Comparison of ENCODE assay signal across 24 cellular contexts in the genomic region with DNA sequence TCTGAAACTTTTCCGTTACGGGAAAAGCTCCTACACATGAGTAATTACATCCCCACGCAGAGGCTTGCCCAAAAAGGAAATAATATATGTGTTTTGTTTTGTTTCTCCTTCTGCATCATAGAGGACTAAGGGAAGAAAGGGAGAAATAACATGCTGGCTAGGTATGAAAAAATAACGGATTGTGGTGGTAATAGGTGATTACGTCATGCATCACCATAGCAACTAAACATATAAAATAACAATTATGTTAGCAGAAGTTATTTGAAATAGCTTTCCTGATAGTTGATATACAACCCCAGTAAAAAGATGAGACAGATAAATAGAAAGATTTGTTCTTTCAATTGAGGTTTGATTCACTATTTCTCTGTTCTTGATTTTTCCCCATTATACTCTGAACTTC.
DNase-seq lines count a peak whose midpoint lies in the region; ATAC-seq, FAIRE-seq and TF ChIP-seq lines count a peak whose summit lies in the region.
"Had no signal": no experiment of that assay in that cellular context is flagged by ENCODE, and none has a peak within 500 bp of the region (broad histone marks: within the 10 kb centered on the region; RNA-seq: fewer than 3 reads in every experiment).

No MANE protein-coding gene starts in this region.

- H3K4me3 ChIP-seq in GM12878 (no peak overlapping the region), parathyroid adenoma (ENCODE audit: low read depth, low read length) (no peak overlapping the region)
- H3K4me3 ChIP-seq: psoas muscle, transverse colon had no signal

- no peak overlapping the region for H3K4me2 ChIP-seq in GM12878 (ENCODE audit: control insufficient read depth, insufficient read depth)
- no peak overlapping the region for H3K4me2 ChIP-seq in parathyroid adenoma (ENCODE audit: low read length)

- H2AFZ ChIP-seq in GM12878 (ENCODE audit: control insufficient read depth, low read depth, low read length) (no peak overlapping the region), parathyroid adenoma (peak overlapping the region; percentile 5)

- TF ChIP-seq POLR2A in GM12878 (IDR thresholded peaks at IDR 0.05; ENCODE audit: low read depth, low read length), result no peak

- peak; percentile 7 for DNase-seq in COLO829 (ENCODE audit: low spot score)
- peak; percentile 21 for DNase-seq in HFFc6
- no peak for DNase-seq in GM12878 (ENCODE audit: low read depth, low spot score)
- no peak for DNase-seq in iPS-NIHi7 (ENCODE audit: extremely low spot score)
- no peak for DNase-seq in NCI-H748 (lab: John Stamatoyannopoulos, UW; ENCODE audit: unreplicated experiment)
- no peak for DNase-seq in activated CD8-positive, alpha-beta memory T cell treated with anti-CD3 and anti-CD28 coated beads for 24 hours
- no peak for DNase-seq in NCI-H1436 (lab: John Stamatoyannopoulos, UW)
- DNase-seq: activated CD4-positive, CD25-positive, alpha-beta regulatory T cell treated with anti-CD3 and anti-CD28 coated beads, Interleukin-2, amount 50 U/mL, for 72 hours; activated naive CD4-positive, alpha-beta T cell treated with anti-CD3 and anti-CD28 coated beads, Interleukin-2, amount 10 ng/mL, durations not matched to agents 7 days and 5 days; activated T-cell treated with anti-CD3 and anti-CD28 coated beads, Interleukin-2, amount 50 U/mL, for 48 hours; anterior cingulate cortex; BE2C; Caco-2; left cardiac atrium; NCI-H187; NCI-H446; psoas muscle; stimulated activated CD4-positive, alpha-beta T cell treated with anti-CD3 and anti-CD28 coated beads, Interleukin-4, amount 100 ng/mL, for 1 hour; SW 1271; transverse colon had no signal

- BruUV-seq in GM12878 (replicated peaks; lab: Mats Ljungman, UMichigan), result no TSS peak

- H3K36me3 ChIP-seq in GM12878 (ENCODE audit: control insufficient read depth in 2 of 2, insufficient read depth in 2 of 2, low read length in 1 of 2), result no peaks in the 10 kb centered on the region
- no peaks in the 10 kb centered on the region for H3K36me3 ChIP-seq in parathyroid adenoma (ENCODE audit: control insufficient read depth, insufficient read depth, low read length)
- H3K36me3 ChIP-seq: BE2C, transverse colon had no signal

- no peaks in the 10 kb centered on the region for H3K27me3 ChIP-seq in GM12878 (replicated peaks in 1 of 2; ENCODE audit: control insufficient read depth in 2 of 2, insufficient read depth in 2 of 2, low read length in 1 of 2)
- no peaks in the 10 kb centered on the region for H3K27me3 ChIP-seq in parathyroid adenoma (ENCODE audit: control insufficient read depth, insufficient read depth, low read length)
- H3K27me3 ChIP-seq: BE2C, transverse colon had no signal

- no peaks in the 10 kb centered on the region for H3K36me3 Mint-ChIP-seq in HFFc6 (ENCODE audit: low read depth)
- H3K36me3 Mint-ChIP-seq: activated naive CD4-positive, alpha-beta T cell treated with anti-CD3 and anti-CD28 coated beads, Interleukin-2, amount 10 ng/mL, durations not matched to agents 7 days and 5 days had no signal

- H3K4me1 ChIP-seq in GM12878 (ENCODE audit: control insufficient read depth, insufficient read depth, low read length), result no peaks in the 10 kb centered on the region
- no peaks in the 10 kb centered on the region for H3K4me1 ChIP-seq in parathyroid adenoma
- H3K4me1 ChIP-seq: BE2C, Caco-2, psoas muscle, transverse colon had no signal

- no peak for TF ChIP-seq RAD21 in GM12878 (IDR thresholded peaks at IDR 0.05; ENCODE audit: insufficient read depth, low read depth, low read length)

- ATAC-seq in GM12878, result no peak
- ATAC-seq: left cardiac atrium, psoas muscle had no signal

- peaks cover 12% of the 10 kb centered on the region; the same call in 1 of the 2 replicates for H3K9me3 Mint-ChIP-seq in HFFc6
- H3K9me3 Mint-ChIP-seq: activated naive CD4-positive, alpha-beta T cell treated with anti-CD3 and anti-CD28 coated beads, Interleukin-2, amount 10 ng/mL, durations not matched to agents 7 days and 5 days; neural crest cell; stimulated activated naive CD8-positive, alpha-beta T cell treated with anti-CD3 and anti-CD28 coated beads, Interleukin-15, Interleukin-2, amounts not matched to agents 100 ng/mL and 50 ng/mL, for 24 hours had no signal

- TF ChIP-seq EP300 in GM12878 (IDR thresholded peaks at IDR 0.05; ENCODE audit: borderline replicate concordance in 1 of 2, control insufficient read depth in 1 of 2, low read depth in 2 of 2, low read length in 2 of 2), result no peak

- WGBS in GM12878 (ENCODE audit: insufficient coverage, insufficient replicate concordance, low lambda C conversion rate, missing lambda C conversion rate), result 30% methylated on average over 5 of the region's 5 CpGs

- intact Hi-C loops in GM12878 (cut with micrococcal nuclease; ENCODE audit: unreplicated experiment), result no loop called here

- SMC1A ChIA-PET in GM12878 (lab: Charles Lee; ENCODE audit: uncharacterized antibody, unreplicated experiment), result no interaction called here

- no peak for TF ChIP-seq CTCF in HFFc6 (IDR thresholded peaks at IDR 0.05)
- TF ChIP-seq CTCF in GM12878 (IDR thresholded peaks at IDR 0.05 in 2 of 3, conservative IDR thresholded peaks at IDR 0.05 in 1 of 3; ENCODE audit: control insufficient read depth in 2 of 3, extremely low read depth in 1 of 3, insufficient read depth in 1 of 3, low read depth in 3 of 3, low read length in 3 of 3), result no peak
- no peak for TF ChIP-seq CTCF in parathyroid adenoma (IDR thresholded peaks at IDR 0.05)

- H3K79me2 ChIP-seq in GM12878 (ENCODE audit: control insufficient read depth, insufficient read depth, low read length) (no peaks in the 10 kb centered on the region), parathyroid adenoma (no peaks in the 10 kb centered on the region)

- no peaks in the 10 kb centered on the region for H3K4me1 Mint-ChIP-seq in HFFc6 (ENCODE audit: low read depth)
- H3K4me1 Mint-ChIP-seq: activated naive CD4-positive, alpha-beta T cell treated with anti-CD3 and anti-CD28 coated beads, Interleukin-2, amount 10 ng/mL, durations not matched to agents 7 days and 5 days; central memory CD8-positive, alpha-beta T cell; neural crest cell had no signal

- no peak overlapping the region for H3K9ac ChIP-seq in GM12878 (ENCODE audit: control insufficient read depth, insufficient read depth, low read length)
- H3K9ac ChIP-seq in parathyroid adenoma, result no peak overlapping the region

- peak overlapping the region; percentile 78; the same call in 1 of the 2 replicates for H3K4me3 Mint-ChIP-seq in HFFc6
- H3K4me3 Mint-ChIP-seq: activated naive CD4-positive, alpha-beta T cell treated with anti-CD3 and anti-CD28 coated beads, Interleukin-2, amount 10 ng/mL, durations not matched to agents 7 days and 5 days; central memory CD8-positive, alpha-beta T cell; neural crest cell; stimulated activated naive CD8-positive, alpha-beta T cell treated with anti-CD3 and anti-CD28 coated beads, Interleukin-15, Interleukin-2, amounts not matched to agents 100 ng/mL and 50 ng/mL, for 24 hours had no signal

- H3K27ac Mint-ChIP-seq in HFFc6, result peak overlapping the region; percentile 75
- H3K27ac Mint-ChIP-seq: activated naive CD4-positive, alpha-beta T cell treated with anti-CD3 and anti-CD28 coated beads, Interleukin-2, amount 10 ng/mL, durations not matched to agents 7 days and 5 days; stimulated activated naive CD8-positive, alpha-beta T cell treated with anti-CD3 and anti-CD28 coated beads, Interleukin-15, Interleukin-2, amounts not matched to agents 100 ng/mL and 50 ng/mL, for 24 hours had no signal

- no peak for FAIRE-seq in GM12878 (lab: Jason Lieb, UNC)

- POLR2A ChIA-PET in GM12878 (lab: Charles Lee), result no interaction called here

- RAD21 ChIA-PET in GM12878 (lab: Charles Lee; ENCODE audit: unreplicated experiment), result interaction anchor here (0.7 kb wide), 1 partner anchor 197 kb away, joined by 3 read pairs; no protein-coding TSS in a partner anchor

- in situ Hi-C loops in GM12878 (cut with MboI), result no loop called here

- H3K27ac ChIP-seq in GM12878 (ENCODE audit: control insufficient read depth, insufficient read depth) (no peak overlapping the region), parathyroid adenoma (no peak overlapping the region)
- H3K27ac ChIP-seq: psoas muscle, transverse colon had no signal

- no peaks in the 10 kb centered on the region for H3K27me3 Mint-ChIP-seq in HFFc6 (ENCODE audit: insufficient read depth)
- H3K27me3 Mint-ChIP-seq: activated naive CD4-positive, alpha-beta T cell treated with anti-CD3 and anti-CD28 coated beads, Interleukin-2, amount 10 ng/mL, durations not matched to agents 7 days and 5 days; central memory CD8-positive, alpha-beta T cell had no signal

- no peaks in the 10 kb centered on the region for H4K20me1 ChIP-seq in GM12878 (ENCODE audit: control insufficient read depth, insufficient read depth)

- CTCF ChIA-PET in GM12878 (lab: Yijun Ruan, JAX), result no interaction called here

- H3K9me3 ChIP-seq in GM12878 (replicated peaks; ENCODE audit: control insufficient read depth, insufficient read depth, low read length) (no peaks in the 10 kb centered on the region), parathyroid adenoma (ENCODE audit: control insufficient read depth, low read length) (no peaks in the 10 kb centered on the region)
- H3K9me3 ChIP-seq: BE2C, Caco-2, psoas muscle, transverse colon had no signal

TF ChIP-seq in GM12878, 131 proteins besides CTCF, POLR2A, EP300 and RAD21:
- TF ChIP-seq IRF4 (IDR thresholded peaks at IDR 0.05; ENCODE audit: low read depth, low read length) (no peak), ATF7 (IDR thresholded peaks at IDR 0.05; ENCODE audit: low read depth) (0 out of 2 replicates have a peak, but pooled peaks have one; percentile 56), IKZF2 (IDR thresholded peaks at IDR 0.05) (no peak), BHLHE40 (IDR thresholded peaks at IDR 0.05; ENCODE audit: borderline replicate concordance in 1 of 2, low read depth in 2 of 2, low read length in 1 of 2) (no peak), ZBED1 (IDR thresholded peaks at IDR 0.05; ENCODE audit: borderline replicate concordance) (no peak), NBN (IDR thresholded peaks at IDR 0.05) (no peak)

Comparison
In these comparisons a context has a peak if more than half of its experiments do, and no peak if none do; other contexts are left out.
1. DNase-seq: peak in COLO829 (single experiment) and HFFc6 (single experiment); none in GM12878 (single experiment), iPS-NIHi7 (single experiment), NCI-H748 (single experiment), activated CD8-positive, alpha-beta memory T cell treated with anti-CD3 and anti-CD28 coated beads for 24 hours (single experiment) and NCI-H1436 (single experiment).